In genomic region chr19:17338440-17339078, GRCh38 we compare ENCODE assay signal across 9 cellular contexts. TPM values are rescaled to one million over a fixed set of nuclear protein-coding genes. Genes with fewer than 3 reads are reported as not detected.
DNase-seq lines count a peak whose midpoint lies in the region; ATAC-seq lines count a peak whose summit lies in the region.
"Had no signal": no experiment of that assay in that cellular context is flagged by ENCODE, and none has a peak within 500 bp of the region (broad histone marks: within the 10 kb centered on the region; RNA-seq: fewer than 3 reads in every experiment).

No MANE protein-coding gene starts in this region.

- H3K9me3 Mint-ChIP-seq in activated CD4-positive, alpha-beta memory T cell treated with anti-CD3 and anti-CD28 coated beads, Interleukin-2, amount 10 ng/mL, durations not matched to agents 7 days and 5 days, result no peaks in the 10 kb centered on the region

- DNase-seq in activated CD8-positive, alpha-beta memory T cell treated with anti-CD3 and anti-CD28 coated beads, Interleukin-2, amount 50 U/mL, for 48 hours, result peak; percentile 54
- no peak for DNase-seq in activated CD8-positive, alpha-beta memory T cell treated with anti-CD3 and anti-CD28 coated beads, Interleukin-2, amount 50 U/mL, for 4 hours
- no peak for DNase-seq in activated CD4-positive, alpha-beta memory T cell treated with anti-CD3 and anti-CD28 coated beads, Interleukin-2, amount 10 ng/mL, durations not matched to agents 7 days and 5 days
- DNase-seq in cerebellum (ENCODE audit: low spot score), result no peak
- DNase-seq: COR-L47 had no signal

- H3K4me3 Mint-ChIP-seq in activated CD4-positive, alpha-beta memory T cell treated with anti-CD3 and anti-CD28 coated beads, Interleukin-2, amount 10 ng/mL, durations not matched to agents 7 days and 5 days, result peak overlapping the region; percentile 81

- ATAC-seq in GM18873 (IDR thresholded peaks at IDR 0.05; ENCODE audit: low FRiP score, unreplicated experiment) (no peak), GM19397 (IDR thresholded peaks at IDR 0.05; ENCODE audit: unreplicated experiment) (no peak)

- H3K36me3 ChIP-seq in subcutaneous abdominal adipose tissue (ENCODE audit: control insufficient read depth in 5 of 5, insufficient read depth in 5 of 5, low read length in 5 of 5), result peaks cover 0 to 17% (median 5%) of the 10 kb centered on the region in 5 donors

- peaks cover 46% of the 10 kb centered on the region for H3K4me1 Mint-ChIP-seq in activated CD4-positive, alpha-beta memory T cell treated with anti-CD3 and anti-CD28 coated beads, Interleukin-2, amount 10 ng/mL, durations not matched to agents 7 days and 5 days

- H3K27ac ChIP-seq in subcutaneous abdominal adipose tissue (ENCODE audit: low read depth, low read length), result no peak overlapping the region

- H3K36me3 Mint-ChIP-seq in activated CD4-positive, alpha-beta memory T cell treated with anti-CD3 and anti-CD28 coated beads, Interleukin-2, amount 10 ng/mL, durations not matched to agents 7 days and 5 days (ENCODE audit: low read depth), result peaks cover 3% of the 10 kb centered on the region

- H3K27ac Mint-ChIP-seq in activated CD4-positive, alpha-beta memory T cell treated with anti-CD3 and anti-CD28 coated beads, Interleukin-2, amount 10 ng/mL, durations not matched to agents 7 days and 5 days, result peak overlapping the region; percentile 89

- peak overlapping the region in 1 of 5 donors; percentile 93 for H3K9ac ChIP-seq in subcutaneous abdominal adipose tissue (ENCODE audit: low read length in 5 of 5)

- H3K4me3 ChIP-seq in iPS-11a (ENCODE audit: low read depth, low read length), result peak overlapping the region; percentile 96
- H3K4me3 ChIP-seq in subcutaneous abdominal adipose tissue (ENCODE audit: low read depth in 1 of 5, low read length in 5 of 5), result peak overlapping the region in 3 of 5 donors; percentile 88 to 96 (median 94)

- no peaks in the 10 kb centered on the region for H3K27me3 Mint-ChIP-seq in activated CD4-positive, alpha-beta memory T cell treated with anti-CD3 and anti-CD28 coated beads, Interleukin-2, amount 10 ng/mL, durations not matched to agents 7 days and 5 days

- no peaks in the 10 kb centered on the region for H3K27me3 ChIP-seq in subcutaneous abdominal adipose tissue (ENCODE audit: control insufficient read depth in 5 of 5, insufficient read depth in 4 of 5, low read length in 5 of 5)

- H3K4me1 ChIP-seq in subcutaneous abdominal adipose tissue (ENCODE audit: control insufficient read depth in 5 of 5, insufficient read depth in 5 of 5, low read length in 5 of 5), result peaks cover 3 to 49% (median 38%) of the 10 kb centered on the region in 5 donors

- CTCF ChIA-PET in activated CD4-positive, alpha-beta memory T cell treated with anti-CD3 and anti-CD28 coated beads, Interleukin-2, amount 10 ng/mL, durations not matched to agents 7 days and 5 days (lab: Charles Lee), result no interaction called here

- POLR2A ChIA-PET in activated CD4-positive, alpha-beta memory T cell treated with anti-CD3 and anti-CD28 coated beads, Interleukin-2, amount 10 ng/mL, durations not matched to agents 7 days and 5 days (lab: Charles Lee), result interaction anchor here (0.7 to 1.6 kb wide), 4 partner anchors 29 to 53 kb away, joined by 3 to 5 read pairs (median 4); partner anchors contain the start of gene DDA1

- H3K9me3 ChIP-seq in subcutaneous abdominal adipose tissue (ENCODE audit: control insufficient read depth in 5 of 5, low read length in 5 of 5), result no peaks in the 10 kb centered on the region

RNA-seq across cellular contexts. Expression of gene GTPBP3, which starts 1.2 kb away (rescaled TPM):
- total RNA-seq in activated CD4-positive, alpha-beta memory T cell treated with anti-CD3 and anti-CD28 coated beads, Interleukin-2, amount 10 ng/mL, durations not matched to agents 7 days and 5 days, result 10 to 100 TPM; 30.2 to 34.2 TPM
- total RNA-seq in cerebellum, result 13.2 TPM

RNA-seq across cellular contexts. Expression of gene ANO8, which starts 3.9 kb away (rescaled TPM):
- 10 to 100 TPM; 20.2 TPM for total RNA-seq in activated CD4-positive, alpha-beta memory T cell treated with anti-CD3 and anti-CD28 coated beads, Interleukin-2, amount 10 ng/mL, durations not matched to agents 7 days and 5 days
- total RNA-seq in cerebellum, result 21.7 TPM

RNA-seq across cellular contexts. Expression of gene DDA1, which starts 29.2 kb away (rescaled TPM):
- total RNA-seq in activated CD4-positive, alpha-beta memory T cell treated with anti-CD3 and anti-CD28 coated beads, Interleukin-2, amount 10 ng/mL, durations not matched to agents 7 days and 5 days, result 10 to 100 TPM; 58.6 to 61.2 TPM
- total RNA-seq in cerebellum, result 8.9 TPM

RNA-seq across cellular contexts. Expression of gene MRPL34, which starts 32.9 kb away (rescaled TPM):
- 10 to 100 TPM; 82.8 to 98.3 TPM for total RNA-seq in activated CD4-positive, alpha-beta memory T cell treated with anti-CD3 and anti-CD28 coated beads, Interleukin-2, amount 10 ng/mL, durations not matched to agents 7 days and 5 days
- total RNA-seq in cerebellum, result 9.3 TPM

RNA-seq across cellular contexts. Expression of gene ABHD8, which starts 35.3 kb away (rescaled TPM):
- 10 to 100 TPM; 10.6 to 12.2 TPM for total RNA-seq in activated CD4-positive, alpha-beta memory T cell treated with anti-CD3 and anti-CD28 coated beads, Interleukin-2, amount 10 ng/mL, durations not matched to agents 7 days and 5 days
- 11.7 TPM for total RNA-seq in cerebellum
